Comparison of ENCODE assay signal across 32 cellular contexts in genomic region chr2:190336420-190336819, GRCh38. TPM values are rescaled to one million over a fixed set of nuclear protein-coding genes. Genes with fewer than 3 reads are reported as not detected.
DNase-seq lines count a peak whose midpoint lies in the region; ATAC-seq, FAIRE-seq and TF ChIP-seq lines count a peak whose summit lies in the region.
"Had no signal": no experiment of that assay in that cellular context is flagged by ENCODE, and none has a peak within 500 bp of the region (broad histone marks: within the 10 kb centered on the region; RNA-seq: fewer than 3 reads in every experiment).

No MANE protein-coding gene starts in this region.

- ATAC-seq in HepG2 (no peak), right lobe of liver (no peak), A549 (no peak), K562 (no peak)
- ATAC-seq: CD8-positive, alpha-beta T cell had no signal

- no peak for TF ChIP-seq CTCF in HepG2 (CRISPR knock-in tag; IDR thresholded peaks at IDR 0.05)
- TF ChIP-seq CTCF in right lobe of liver (IDR thresholded peaks at IDR 0.05): no peak
- no peak for TF ChIP-seq CTCF in A549 (IDR thresholded peaks at IDR 0.05)
- TF ChIP-seq CTCF in HEK293 (tag by site-specific recombination; IDR thresholded peaks at IDR 0.05): no peak
- TF ChIP-seq CTCF in K562 (IDR thresholded peaks at IDR 0.05 in 2 of 3, conservative IDR thresholded peaks at IDR 0.05 in 1 of 3; ENCODE audit: insufficient read depth in 2 of 3, low read depth in 1 of 3, low read length in 3 of 3): no peak

- in situ Hi-C loops in HepG2 (cut with HindIII; ENCODE audit: extremely low pct_ligation_motif_present, low pct_unique_long_range_greater_than_20kb): loop anchor here (25.0 kb wide), 1 partner anchor 176 kb away; no protein-coding TSS in a partner anchor
- in situ Hi-C loops in K562 (cut with MboI): no loop called here

- BruUV-seq in HepG2 (replicated peaks; lab: Mats Ljungman, UMichigan) (no TSS peak), K562 (replicated peaks; lab: Mats Ljungman, UMichigan) (no TSS peak)

- H2AFZ ChIP-seq in HepG2 (ENCODE audit: low read length) (no peak overlapping the region), K562 (ENCODE audit: low read depth, low read length) (no peak overlapping the region)

- TF ChIP-seq POLR2A in HepG2 (IDR thresholded peaks at IDR 0.05; ENCODE audit: insufficient read depth in 1 of 2, low read depth in 2 of 2, low read length in 2 of 2): no peak
- no peak for TF ChIP-seq POLR2A in right lobe of liver (IDR thresholded peaks at IDR 0.05)
- TF ChIP-seq POLR2A in A549 (IDR thresholded peaks at IDR 0.05; ENCODE audit: low read length): no peak
- TF ChIP-seq POLR2A in K562 (conservative IDR thresholded peaks at IDR 0.05): no peak

- CTCF ChIA-PET in HepG2 (lab: Yijun Ruan, JAX; ENCODE audit: low intra/inter-chr PET ratio, low total read pairs) (no interaction called here), A549 (lab: Yijun Ruan, JAX) (no interaction called here), HEK293 (lab: Yijun Ruan, JAX) (no interaction called here), K562 (lab: Yijun Ruan, JAX; ENCODE audit: low intra/inter-chr PET ratio) (no interaction called here)

- H3K36me3 ChIP-seq in HepG2 (replicated peaks in 1 of 2; ENCODE audit: control insufficient read depth in 1 of 2, insufficient read depth in 2 of 2, low read length in 2 of 2): no peaks in the 10 kb centered on the region
- no peaks in the 10 kb centered on the region for H3K36me3 ChIP-seq in right lobe of liver
- no peaks in the 10 kb centered on the region for H3K36me3 ChIP-seq in HEK293 (ENCODE audit: control insufficient read depth in 2 of 2, insufficient read depth in 1 of 2, low read length in 2 of 2)
- no peaks in the 10 kb centered on the region for H3K36me3 ChIP-seq in K562 (ENCODE audit: control insufficient read depth, insufficient read depth, low read length)
- H3K36me3 ChIP-seq: BE2C; BLaER1; BLaER1 treated with 17β-estradiol and CSF1 and Interleukin-3, amounts not matched to agents 10 nM and 100 nM had no signal

- WGBS in HepG2 (ENCODE audit: low lambda C conversion rate): 95% methylated on average over 2 of the region's 2 CpGs
- 90% methylated on average over 2 of the region's 2 CpGs for WGBS in right lobe of liver (ENCODE audit: insufficient coverage, low coverage, low lambda C conversion rate, missing lambda C conversion rate)
- WGBS in A549 (ENCODE audit: missing lambda C conversion rate): 94% methylated on average over 2 of the region's 2 CpGs
- 94% methylated on average over 2 of the region's 2 CpGs for WGBS in K562 (ENCODE audit: insufficient coverage, low coverage, missing lambda C conversion rate)

- no peaks in the 10 kb centered on the region for H3K9me3 ChIP-seq in HepG2 (ENCODE audit: low read length)
- H3K9me3 ChIP-seq in right lobe of liver: no peaks in the 10 kb centered on the region
- no peaks in the 10 kb centered on the region for H3K9me3 ChIP-seq in A549
- H3K9me3 ChIP-seq in HEK293 (ENCODE audit: control insufficient read depth, insufficient read depth, low read depth, low read length): no peaks in the 10 kb centered on the region
- H3K9me3 ChIP-seq in K562 (replicated peaks; ENCODE audit: control insufficient read depth, insufficient read depth, low read depth, low read length): no peaks in the 10 kb centered on the region
- H3K9me3 ChIP-seq: BE2C, BLaER1, Caco-2 had no signal

- H3K9ac ChIP-seq in HepG2 (ENCODE audit: insufficient read depth, low read depth, low read length) (no peak overlapping the region), K562 (ENCODE audit: insufficient read depth in 1 of 2, low read depth in 2 of 2, low read length in 2 of 2) (no peak overlapping the region)
- H3K9ac ChIP-seq: BLaER1; BLaER1 treated with 17β-estradiol and CSF1 and Interleukin-3, amounts not matched to agents 10 nM and 100 nM had no signal

- no peak for FAIRE-seq in HepG2 (lab: Jason Lieb, UNC)
- FAIRE-seq in A549 (lab: Jason Lieb, UNC): no peak
- FAIRE-seq in K562 (lab: Jason Lieb, UNC): no peak
- FAIRE-seq: D721Med had no signal

- intact Hi-C loops in HepG2 (cut with micrococcal nuclease; ENCODE audit: unreplicated experiment) (loop anchor here (10.0 kb wide), 2 partner anchors 308 to 678 kb away; partner anchors contain the start of genes NAB1 and STAT1), right lobe of liver (cut with DNase I) (no loop called here), K562 (cut with micrococcal nuclease) (loop anchor here (10.0 kb wide), 1 partner anchor 468 kb away; no protein-coding TSS in a partner anchor)

- H3K79me2 ChIP-seq in HepG2 (ENCODE audit: insufficient read depth, low read length) (peaks cover 2% of the 10 kb centered on the region), K562 (ENCODE audit: control insufficient read depth, insufficient read depth, low read length) (peaks cover 5% of the 10 kb centered on the region; the same call in 2 of the 3 replicates)

- TF ChIP-seq EP300 in HepG2 (IDR thresholded peaks at IDR 0.05; ENCODE audit: low read depth in 2 of 2, low read length in 2 of 2) (no peak), HepG2 (CRISPR knock-in tag; IDR thresholded peaks at IDR 0.05; ENCODE audit: borderline replicate concordance) (no peak), A549 (IDR thresholded peaks at IDR 0.05) (no peak), K562 (IDR thresholded peaks at IDR 0.05; ENCODE audit: low read length) (no peak)

- H3K27me3 ChIP-seq in HepG2 (ENCODE audit: control insufficient read depth in 1 of 2, insufficient read depth in 2 of 2, low read length in 2 of 2) (no peaks in the 10 kb centered on the region), right lobe of liver (no peaks in the 10 kb centered on the region), K562 (ENCODE audit: control insufficient read depth in 2 of 2, insufficient read depth in 2 of 2, low read length in 2 of 2) (no peaks in the 10 kb centered on the region)
- H3K27me3 ChIP-seq: BE2C; BLaER1; BLaER1 treated with 17β-estradiol and CSF1 and Interleukin-3, amounts not matched to agents 10 nM and 100 nM had no signal

- POLR2A ChIA-PET in HepG2 (lab: Yijun Ruan, JAX): interaction anchor here (0.9 kb wide), 1 partner anchor 16 kb away, joined by 3 read pairs; no protein-coding TSS in a partner anchor
- POLR2A ChIA-PET in A549 (lab: Yijun Ruan, JAX): no interaction called here
- POLR2A ChIA-PET in HEK293 (lab: Yijun Ruan, JAX): no interaction called here
- POLR2A ChIA-PET in K562 (lab: Yijun Ruan, JAX): no interaction called here

- no peak overlapping the region for H3K4me3 ChIP-seq in HepG2 (replicated peaks in 1 of 3; ENCODE audit: insufficient read depth in 1 of 3, low read depth in 2 of 3, low read length in 3 of 3)
- no peak overlapping the region for H3K4me3 ChIP-seq in right lobe of liver
- H3K4me3 ChIP-seq in A549: no peak overlapping the region
- no peak overlapping the region for H3K4me3 ChIP-seq in HEK293 (ENCODE audit: low read depth, low read length)
- H3K4me3 ChIP-seq in K562: no peak overlapping the region
- H3K4me3 ChIP-seq: BLaER1; BLaER1 treated with 17β-estradiol and CSF1 and Interleukin-3, amounts not matched to agents 10 nM and 100 nM had no signal

- H3K27ac ChIP-seq in HepG2 (ENCODE audit: extremely low read length, insufficient read depth, low read length) (no peak overlapping the region), right lobe of liver (no peak overlapping the region), A549 (0 out of 6 replicates have a peak overlapping the region, but pooled peaks of 1 of the 2 experiments have one; percentile 29), HEK293 (ENCODE audit: extremely low read depth, low read depth, low read length) (no peak overlapping the region), K562 (ENCODE audit: extremely low read depth, low read depth, low read length) (no peak overlapping the region)
- H3K27ac ChIP-seq: 22Rv1; BLaER1; BLaER1 treated with 17β-estradiol and CSF1 and Interleukin-3, amounts not matched to agents 10 nM and 100 nM; C4-2B had no signal

- no peaks in the 10 kb centered on the region for H3K9me1 ChIP-seq in K562 (ENCODE audit: control insufficient read depth, insufficient read depth, low read length)

- H4K20me1 ChIP-seq in HepG2 (ENCODE audit: insufficient read depth, low read length): no peaks in the 10 kb centered on the region
- no peaks in the 10 kb centered on the region for H4K20me1 ChIP-seq in K562 (replicated peaks; ENCODE audit: control insufficient read depth, insufficient read depth, low read length)
- H4K20me1 ChIP-seq: BLaER1; BLaER1 treated with 17β-estradiol and CSF1 and Interleukin-3, amounts not matched to agents 10 nM and 100 nM had no signal

- H3K4me1 ChIP-seq in HepG2 (ENCODE audit: insufficient read depth, low read length) (peaks cover 62% of the 10 kb centered on the region), right lobe of liver (peaks cover 0 to 19% (median 5%) of the 10 kb centered on the region in 4 donors), A549 (peaks cover 33% of the 10 kb centered on the region), HEK293 (ENCODE audit: control insufficient read depth, insufficient read depth, low read length) (0 out of 2 replicates have a peak, but pooled peaks cover under 1% of the 10 kb centered on the region), K562 (replicated peaks in 1 of 2; ENCODE audit: control insufficient read depth in 2 of 2, insufficient read depth in 2 of 2, low read length in 2 of 2) (peaks cover 5 to 14% of the 10 kb centered on the region in 2 experiments; a peak in 4 of 5 replicates)
- H3K4me1 ChIP-seq: BE2C, BLaER1 had no signal

- DNase-seq in HepG2 (ENCODE audit: low spot score) (no peak), right lobe of liver (no peak), A549 (ENCODE audit: low read depth in 1 of 2, low spot score in 1 of 2) (no peak), K562 (ENCODE audit: extremely low read depth in 1 of 4, low spot score in 3 of 4) (no peak), DMS79 treated with DMSO at 0.1 percent for 48 hours (lab: John Stamatoyannopoulos, UW) (no peak), COLO829 (ENCODE audit: low spot score) (no peak)
- no peak for DNase-seq in NK-92 treated with Interleukin-12 subunit alpha and Interleukin-12 subunit beta, amount 100 ng/mL, for 24 hours (lab: John Stamatoyannopoulos, UW)
- DNase-seq: 8988T; ACHN; AML-193; BE2C; C1 segment of cervical spinal cord; Caco-2; Calu3; CD4-positive, alpha-beta memory T cell; CD4-positive, alpha-beta T cell; CD4-positive, CD25-positive, alpha-beta regulatory T cell; CD8-positive, alpha-beta memory T cell; CD8-positive, alpha-beta T cell; COR-L47; DMS 273 treated with DMSO at 0.1 percent for 48 hours; DMS153; DMS53; DMS79; DND-41; EL had no signal

- TF ChIP-seq RAD21 in HepG2 (CRISPR knock-in tag; IDR thresholded peaks at IDR 0.05) (no peak), A549 (conservative IDR thresholded peaks at IDR 0.05 in 1 of 2, IDR thresholded peaks at IDR 0.05 in 1 of 2) (no peak), K562 (CRISPR knock-in tag; conservative IDR thresholded peaks at IDR 0.05 in 1 of 2, IDR thresholded peaks at IDR 0.05 in 1 of 2) (no peak)

- H3K4me2 ChIP-seq in HepG2 (ENCODE audit: low read depth, low read length) (no peak overlapping the region), A549 (no peak overlapping the region), K562 (ENCODE audit: insufficient read depth, low read length) (no peak overlapping the region)
- H3K4me2 ChIP-seq: BLaER1; BLaER1 treated with 17β-estradiol and CSF1 and Interleukin-3, amounts not matched to agents 10 nM and 100 nM had no signal

RNA-seq across cellular contexts. Expression of gene INPP1, which starts 7.0 kb away (rescaled TPM):
- 13.3 and 15.2 TPM in 2 replicates for total RNA-seq in HepG2 (2016; rRNA removed; fragmentation: Illumina TruSeq; extraction: Trizol)
- 6.0 and 8.5 TPM in 2 replicates for total RNA-seq in HepG2 (2016; cell fraction: cytosol; rRNA removed; fragmentation: Illumina TruSeq; extraction: Trizol; ENCODE audit: low read depth)
- total RNA-seq in HepG2 (2016; cell fraction: insoluble cytoplasmic fraction; rRNA removed; fragmentation: Illumina TruSeq; extraction: Trizol): 11.4 and 14.0 TPM in 2 replicates
- total RNA-seq in HepG2 (2016; cell fraction: membrane; rRNA removed; fragmentation: Illumina TruSeq; extraction: Trizol): 12.0 and 14.5 TPM in 2 replicates
- 6.6 and 8.8 TPM in 2 replicates for total RNA-seq in HepG2 (2016; cell fraction: nucleus; rRNA removed; fragmentation: Illumina TruSeq; extraction: Trizol)
- polyA plus RNA-seq in HepG2 (2011; rRNA removed): 10.0 and 10.5 TPM in 2 replicates
- polyA plus RNA-seq in HepG2 (2011; cell fraction: cytosol; rRNA removed): 5.7 and 7.3 TPM in 2 replicates
- polyA plus RNA-seq in HepG2 (2011; cell fraction: nucleus; rRNA removed): 10.0 and 11.1 TPM in 2 replicates
- polyA plus RNA-seq in HepG2 (2012): 23.9 and 28.9 TPM in 2 replicates
- 7.9 and 9.4 TPM in 2 replicates for polyA plus RNA-seq in HepG2 (2016; cell fraction: cytosol; fragmentation: Illumina TruSeq; extraction: Trizol; ENCODE audit: low read depth)
- polyA plus RNA-seq in HepG2 (2016; cell fraction: insoluble cytoplasmic fraction; fragmentation: Illumina TruSeq; extraction: Trizol; ENCODE audit: low read depth): 18.0 and 18.7 TPM in 2 replicates
- polyA plus RNA-seq in HepG2 (2016; cell fraction: membrane; fragmentation: Illumina TruSeq; extraction: Trizol; ENCODE audit: low read depth): 12.1 and 13.1 TPM in 2 replicates
- polyA plus RNA-seq in HepG2 (2016; cell fraction: nucleus; fragmentation: Illumina TruSeq; extraction: Trizol; ENCODE audit: insufficient read depth, low read depth): 22.8 and 23.1 TPM in 2 replicates
- polyA minus RNA-seq in HepG2 (2011; rRNA and poly(A)+ RNA removed; ENCODE audit: low replicate concordance): 4.8 and 5.3 TPM in 2 replicates
- polyA minus RNA-seq in HepG2 (2011; cell fraction: cytosol; rRNA and poly(A)+ RNA removed): 8.2 and 11.3 TPM in 2 replicates
- polyA minus RNA-seq in HepG2 (2011; cell fraction: nucleus; rRNA and poly(A)+ RNA removed): 8.2 and 8.7 TPM in 2 replicates
- total RNA-seq in right lobe of liver: 10 to 100 TPM; 13.9 to 22.0 (median 14.7) TPM
- 12.8 and 14.6 TPM in 2 replicates for polyA plus RNA-seq in A549 (2011; rRNA removed)
- polyA plus RNA-seq in A549 (2012; cell fraction: cytosol; rRNA removed): 4.5 and 7.8 TPM in 2 replicates
- polyA plus RNA-seq in A549 (2012; cell fraction: nucleus; rRNA removed): 4.2 and 5.3 TPM in 2 replicates
- 15.9 to 19.9 TPM (median 18.4 TPM) in 3 replicates for polyA plus RNA-seq in A549 (2017; fragmentation: RNase III; extraction: RNeasy Plus Mini Kit Qiagen cat#74134 plus additional on column Dnase treatment)
- polyA minus RNA-seq in A549 (2011; rRNA and poly(A)+ RNA removed): 5.3 and 8.2 TPM in 2 replicates
- 3.1 and 5.7 TPM in 2 replicates for total RNA-seq in K562 (2011; cell fraction: chromatin; rRNA removed; ENCODE audit: low replicate concordance)
- total RNA-seq in K562 (2011; cell fraction: nucleolus; rRNA removed): 1.5 and 2.2 TPM in 2 replicates
- 2.9 and 4.4 TPM in 2 replicates for total RNA-seq in K562 (2011; cell fraction: nucleoplasm; rRNA removed)
- total RNA-seq in K562 (2014; rRNA removed): 3.1 and 11.8 TPM in 2 replicates
- 6.6 and 6.7 TPM in 2 replicates for total RNA-seq in K562 (2014; rRNA removed; fragmentation: Illumina TruSeq; extraction: Trizol)
- 3.3 and 4.5 TPM in 2 replicates for total RNA-seq in K562 (2015; rRNA removed; fragmentation: Illumina TruSeq; extraction: Trizol)
- total RNA-seq in K562 (2021): 5.0 and 5.3 TPM in 2 replicates
- polyA plus RNA-seq in K562 (2011; rRNA removed): 2.5 and 9.9 TPM in 2 replicates
- polyA plus RNA-seq in K562 (2011; cell fraction: cytosol; rRNA removed): 1.6 and 4.4 TPM in 2 replicates
- polyA plus RNA-seq in K562 (2011; cell fraction: nucleus; rRNA removed): 3.6 and 10.5 TPM in 2 replicates
- 3.2 and 6.0 TPM in 2 replicates for polyA plus RNA-seq in K562 (2012)
- 6.5 and 7.7 TPM in 2 replicates for polyA plus RNA-seq in K562 (2014; fragmentation: Illumina TruSeq; extraction: Trizol)
- polyA plus RNA-seq in K562 (2014; fragmentation: Nextera tagmentation; extraction: Ambion mirVana): 1 to 10 TPM; 3.7 to 6.1 TPM
- polyA plus RNA-seq in K562 (2014; rRNA removed): 6.3 and 7.7 TPM in 2 replicates
- polyA minus RNA-seq in K562 (2011; rRNA and poly(A)+ RNA removed): 1.9 and 8.7 TPM in 2 replicates
- 1.6 and 3.5 TPM in 2 replicates for polyA minus RNA-seq in K562 (2011; cell fraction: cytosol; rRNA and poly(A)+ RNA removed)
- 0.67 and 2.8 TPM in 2 replicates for polyA minus RNA-seq in K562 (2011; cell fraction: nucleus; rRNA and poly(A)+ RNA removed)

RNA-seq across cellular contexts. Expression of gene HIBCH, which starts 16.8 kb away (rescaled TPM):
- total RNA-seq in HepG2 (2016; rRNA removed; fragmentation: Illumina TruSeq; extraction: Trizol) (49.5 and 67.0 TPM in 2 replicates), right lobe of liver (10 to 100 TPM; 20.1 to 93.6 (median 53.6) TPM), K562 (2014; rRNA removed) (14.9 and 17.0 TPM in 2 replicates), K562 (2014; rRNA removed; fragmentation: Illumina TruSeq; extraction: Trizol) (31.9 and 34.5 TPM in 2 replicates), K562 (2015; rRNA removed; fragmentation: Illumina TruSeq; extraction: Trizol) (20.7 and 24.6 TPM in 2 replicates), K562 (2021) (25.9 and 28.3 TPM in 2 replicates)
- total RNA-seq in HepG2 (2016; cell fraction: cytosol; rRNA removed; fragmentation: Illumina TruSeq; extraction: Trizol; ENCODE audit: low read depth): 9.9 and 10.7 TPM in 2 replicates
- total RNA-seq in HepG2 (2016; cell fraction: insoluble cytoplasmic fraction; rRNA removed; fragmentation: Illumina TruSeq; extraction: Trizol): 46.9 and 68.2 TPM in 2 replicates
- 11.0 and 12.8 TPM in 2 replicates for total RNA-seq in HepG2 (2016; cell fraction: membrane; rRNA removed; fragmentation: Illumina TruSeq; extraction: Trizol)
- 64.0 and 64.7 TPM in 2 replicates for total RNA-seq in HepG2 (2016; cell fraction: nucleus; rRNA removed; fragmentation: Illumina TruSeq; extraction: Trizol)
- polyA plus RNA-seq in HepG2 (2011; rRNA removed) (17.8 and 18.8 TPM in 2 replicates), A549 (2011; rRNA removed) (17.6 and 26.9 TPM in 2 replicates), A549 (2017; fragmentation: RNase III; extraction: RNeasy Plus Mini Kit Qiagen cat#74134 plus additional on column Dnase treatment) (21.8 to 21.9 TPM (median 21.8 TPM) in 3 replicates), K562 (2011; rRNA removed) (21.5 and 36.3 TPM in 2 replicates), K562 (2014; fragmentation: Illumina TruSeq; extraction: Trizol) (25.4 and 25.6 TPM in 2 replicates), K562 (2014; fragmentation: Nextera tagmentation; extraction: Ambion mirVana) (10 to 100 TPM; 52.8 to 65.4 TPM), K562 (2014; rRNA removed) (24.0 and 26.1 TPM in 2 replicates)
- polyA plus RNA-seq in HepG2 (2011; cell fraction: cytosol; rRNA removed): 6.4 and 8.3 TPM in 2 replicates
- polyA plus RNA-seq in HepG2 (2011; cell fraction: nucleus; rRNA removed): 14.6 and 25.8 TPM in 2 replicates
- polyA plus RNA-seq in HepG2 (2012): 27.5 and 40.7 TPM in 2 replicates
- 6.9 and 7.7 TPM in 2 replicates for polyA plus RNA-seq in HepG2 (2016; cell fraction: cytosol; fragmentation: Illumina TruSeq; extraction: Trizol; ENCODE audit: low read depth)
- polyA plus RNA-seq in HepG2 (2016; cell fraction: insoluble cytoplasmic fraction; fragmentation: Illumina TruSeq; extraction: Trizol; ENCODE audit: low read depth): 63.7 and 68.2 TPM in 2 replicates
- polyA plus RNA-seq in HepG2 (2016; cell fraction: membrane; fragmentation: Illumina TruSeq; extraction: Trizol; ENCODE audit: low read depth): 9.3 and 9.4 TPM in 2 replicates
- 45.2 and 47.6 TPM in 2 replicates for polyA plus RNA-seq in HepG2 (2016; cell fraction: nucleus; fragmentation: Illumina TruSeq; extraction: Trizol; ENCODE audit: insufficient read depth, low read depth)
- 6.3 and 18.5 TPM in 2 replicates for polyA minus RNA-seq in HepG2 (2011; rRNA and poly(A)+ RNA removed; ENCODE audit: low replicate concordance)
- 8.9 and 9.9 TPM in 2 replicates for polyA minus RNA-seq in HepG2 (2011; cell fraction: cytosol; rRNA and poly(A)+ RNA removed)
- polyA minus RNA-seq in HepG2 (2011; cell fraction: nucleus; rRNA and poly(A)+ RNA removed): 88.3 and 98.2 TPM in 2 replicates
- 6.0 and 7.2 TPM in 2 replicates for polyA plus RNA-seq in A549 (2012; cell fraction: cytosol; rRNA removed)
- 3.4 and 5.5 TPM in 2 replicates for polyA plus RNA-seq in A549 (2012; cell fraction: nucleus; rRNA removed)
- 10.5 and 10.9 TPM in 2 replicates for polyA minus RNA-seq in A549 (2011; rRNA and poly(A)+ RNA removed)
- 22.5 and 54.1 TPM in 2 replicates for total RNA-seq in K562 (2011; cell fraction: chromatin; rRNA removed; ENCODE audit: low replicate concordance)
- 14.1 and 19.7 TPM in 2 replicates for total RNA-seq in K562 (2011; cell fraction: nucleolus; rRNA removed)
- 31.6 and 50.0 TPM in 2 replicates for total RNA-seq in K562 (2011; cell fraction: nucleoplasm; rRNA removed)
- polyA plus RNA-seq in K562 (2011; cell fraction: cytosol; rRNA removed): 2.8 and 5.5 TPM in 2 replicates
- 17.5 and 21.0 TPM in 2 replicates for polyA plus RNA-seq in K562 (2011; cell fraction: nucleus; rRNA removed)
- 16.8 and 28.2 TPM in 2 replicates for polyA plus RNA-seq in K562 (2012)
- 28.5 and 33.6 TPM in 2 replicates for polyA minus RNA-seq in K562 (2011; rRNA and poly(A)+ RNA removed)
- polyA minus RNA-seq in K562 (2011; cell fraction: cytosol; rRNA and poly(A)+ RNA removed): 8.1 and 10.1 TPM in 2 replicates
- polyA minus RNA-seq in K562 (2011; cell fraction: nucleus; rRNA and poly(A)+ RNA removed): 20.9 and 30.0 TPM in 2 replicates

Comparison
In these comparisons a context has a peak if more than half of its experiments do, and no peak if none do; other contexts are left out.
1. intact Hi-C loops: an anchor here in HepG2 (10.0 kb wide) and K562 (10.0 kb wide); none called in right lobe of liver.
2. Of the 241 proteins assayed by ChIP-seq in both HepG2 and K562: peak only in HepG2: none; only in K562: CC2D1A and HDAC2; in both: none; in neither: 237; mixed calls (peak in some experiments, not most) for 2.